Comparison of ENCODE assay signal across 9 cellular contexts in genomic region chr19:18596752-18597157, GRCh38. TPM values are rescaled to one million over a fixed set of nuclear protein-coding genes. Genes with fewer than 3 reads are reported as not detected.
DNase-seq lines count a peak whose midpoint lies in the region; ATAC-seq, FAIRE-seq and TF ChIP-seq lines count a peak whose summit lies in the region.
"Had no signal": no experiment of that assay in that cellular context is flagged by ENCODE, and none has a peak within 500 bp of the region (broad histone marks: within the 10 kb centered on the region; RNA-seq: fewer than 3 reads in every experiment).

No MANE protein-coding gene starts in this region.

- H3K27ac ChIP-seq in psoas muscle = no peak overlapping the region
- no peak overlapping the region for H3K27ac ChIP-seq in CD4-positive, alpha-beta memory T cell (ENCODE audit: low read depth, low read length)

- H3K4me1 ChIP-seq in psoas muscle = peaks cover 13% of the 10 kb centered on the region
- H3K4me1 ChIP-seq in CD4-positive, alpha-beta memory T cell (ENCODE audit: insufficient read depth, low read length) = peaks cover 15% of the 10 kb centered on the region

- H3K9me3 ChIP-seq in psoas muscle = no peaks in the 10 kb centered on the region
- no peaks in the 10 kb centered on the region for H3K9me3 ChIP-seq in CD4-positive, alpha-beta memory T cell (ENCODE audit: control insufficient read depth in 1 of 2, low read length in 2 of 2)

- no peak for TF ChIP-seq POLR2A in GM12892 (IDR thresholded peaks at IDR 0.05; ENCODE audit: low read depth, low read length)

- intact Hi-C loops in dendritic cell treated with granulocyte-macrophage colony-stimulating factor and Interleukin-4, amounts not matched to agents 40 ng/mL and 50 ng/mL, for 4 days (cut with micrococcal nuclease) = loop anchor here (10.0 kb wide), 1 partner anchor 78 kb away; no protein-coding TSS in a partner anchor
- intact Hi-C loops in psoas muscle (cut with DNase I) = no loop called here
- intact Hi-C loops in CD4-positive, alpha-beta memory T cell (cut with micrococcal nuclease) = no loop called here

- H3K27me3 Mint-ChIP-seq in dendritic cell treated with granulocyte-macrophage colony-stimulating factor and Interleukin-4, amounts not matched to agents 40 ng/mL and 50 ng/mL, for 4 days = peaks cover 62% of the 10 kb centered on the region
- peaks cover 4 to 11% of the 10 kb centered on the region in 2 donors for H3K27me3 Mint-ChIP-seq in CD4-positive, alpha-beta memory T cell

- DNase-seq in GM12892 (ENCODE audit: insufficient read length) (no peak), NCI-H82 (lab: John Stamatoyannopoulos, UW) (peak; percentile 85), psoas muscle (peak in 1 of 2 donors; percentile 75), DMS79 (lab: John Stamatoyannopoulos, UW) (no peak)
- DNase-seq in CD4-positive, alpha-beta memory T cell = no peak
- DNase-seq: activated gamma-delta T cell had no signal

- FAIRE-seq in GM12892 (lab: Jason Lieb, UNC) = peak; percentile 21
- FAIRE-seq: islet of Langerhans had no signal

- peaks cover 0 to 5% of the 10 kb centered on the region in 2 donors for H3K36me3 ChIP-seq in psoas muscle (ENCODE audit: insufficient read depth in 1 of 2, low read depth in 1 of 2)
- no peaks in the 10 kb centered on the region for H3K36me3 ChIP-seq in CD4-positive, alpha-beta memory T cell (ENCODE audit: insufficient read depth, low read length)

- H3K27ac Mint-ChIP-seq in dendritic cell treated with granulocyte-macrophage colony-stimulating factor and Interleukin-4, amounts not matched to agents 40 ng/mL and 50 ng/mL, for 4 days = no peak overlapping the region
- peak overlapping the region in 3 of 7 donors; percentile 50 to 60 (median 51) for H3K27ac Mint-ChIP-seq in CD4-positive, alpha-beta memory T cell

- H3K4me3 ChIP-seq in psoas muscle = no peak overlapping the region
- H3K4me3 ChIP-seq in CD4-positive, alpha-beta memory T cell (ENCODE audit: low read length in 2 of 2) = no peak overlapping the region

- H3K4me1 Mint-ChIP-seq in dendritic cell treated with granulocyte-macrophage colony-stimulating factor and Interleukin-4, amounts not matched to agents 40 ng/mL and 50 ng/mL, for 4 days (ENCODE audit: low read depth) = peaks cover 43% of the 10 kb centered on the region
- peaks cover 10 to 19% (median 12%) of the 10 kb centered on the region in 4 donors for H3K4me1 Mint-ChIP-seq in CD4-positive, alpha-beta memory T cell

- TF ChIP-seq CTCF in psoas muscle (IDR thresholded peaks at IDR 0.05) = no peak

- peaks cover 0 to 12% (median 4%) of the 10 kb centered on the region in 3 donors for H3K27me3 ChIP-seq in psoas muscle (ENCODE audit: insufficient read depth in 3 of 3, low read length in 2 of 3)
- H3K27me3 ChIP-seq in CD4-positive, alpha-beta memory T cell (ENCODE audit: insufficient read depth, low read length) = no peaks in the 10 kb centered on the region

- peak overlapping the region; percentile 45 for H3K4me3 Mint-ChIP-seq in dendritic cell treated with granulocyte-macrophage colony-stimulating factor and Interleukin-4, amounts not matched to agents 40 ng/mL and 50 ng/mL, for 4 days
- H3K4me3 Mint-ChIP-seq in CD4-positive, alpha-beta memory T cell = peak overlapping the region in 1 of 8 donors; percentile 55

- 18 to 33% (median 30%) methylated on average over 20 to 21 of the region's 21 CpGs for WGBS in psoas muscle, 3 donors

- CTCF ChIA-PET in CD4-positive, alpha-beta memory T cell (lab: Charles Lee; ENCODE audit: partially characterized antibody) = interaction anchor here (0.6 to 3.1 kb wide), 4 partner anchors 52 to 250 kb away, joined by 3 to 16 read pairs (median 3); no protein-coding TSS in a partner anchor

- H3K9me3 Mint-ChIP-seq in dendritic cell treated with granulocyte-macrophage colony-stimulating factor and Interleukin-4, amounts not matched to agents 40 ng/mL and 50 ng/mL, for 4 days = no peaks in the 10 kb centered on the region
- H3K9me3 Mint-ChIP-seq in CD4-positive, alpha-beta memory T cell = no peaks in the 10 kb centered on the region

- ATAC-seq in psoas muscle (peak in 3 of 4 donors; percentile 29 to 42 (median 31)), GM21786 (IDR thresholded peaks at IDR 0.05; ENCODE audit: unreplicated experiment) (no peak)

- H3K36me3 Mint-ChIP-seq in dendritic cell treated with granulocyte-macrophage colony-stimulating factor and Interleukin-4, amounts not matched to agents 40 ng/mL and 50 ng/mL, for 4 days (ENCODE audit: low read depth) = peaks cover 16% of the 10 kb centered on the region
- peaks cover 0 to 3% of the 10 kb centered on the region in 2 donors for H3K36me3 Mint-ChIP-seq in CD4-positive, alpha-beta memory T cell

- POLR2A ChIA-PET in CD4-positive, alpha-beta memory T cell (lab: Charles Lee; ENCODE audit: partially characterized antibody) = no interaction called here

RNA-seq across cellular contexts. Expression of gene REX1BD, which starts 8.2 kb away (rescaled TPM):
- 8.4 TPM for polyA plus RNA-seq in GM12892 (2012; ENCODE audit: missing spikeins)
- 100 to 1,000 TPM in 1 of 4 donors, 10 to 100 TPM in 3; 52.1 to 105 (median 92.0) TPM for total RNA-seq in psoas muscle
- polyA plus RNA-seq in psoas muscle = 100 to 1,000 TPM in 1 of 3 donors, 10 to 100 TPM in 2; 67.7 to 105 (median 80.7) TPM
- total RNA-seq in CD4-positive, alpha-beta memory T cell = 100 to 1,000 TPM; 150 to 154 TPM
- 100 to 1,000 TPM; 148 to 156 TPM for polyA plus RNA-seq in CD4-positive, alpha-beta memory T cell

RNA-seq across cellular contexts. Expression of gene CRLF1, which starts 9.8 kb away (rescaled TPM):
- 5.7 TPM for polyA plus RNA-seq in GM12892 (2012; ENCODE audit: missing spikeins)
- total RNA-seq in psoas muscle = 10 to 100 TPM in 3 of 4 donors, 1 to 10 TPM in 1; 8.3 to 20.2 (median 14.2) TPM
- polyA plus RNA-seq in psoas muscle = 10 to 100 TPM; 15.6 to 28.4 (median 19.3) TPM
- not detected for total RNA-seq in CD4-positive, alpha-beta memory T cell
- under 1 TPM in 1 of 2 donors, not detected in 1; 0.70 TPM for polyA plus RNA-seq in CD4-positive, alpha-beta memory T cell

RNA-seq across cellular contexts. Expression of gene TMEM59L, which starts 15.9 kb away (rescaled TPM):
- polyA plus RNA-seq in GM12892 (2012; ENCODE audit: missing spikeins) = not detected
- total RNA-seq in psoas muscle = 1 to 10 TPM in 3 of 4 donors, under 1 TPM in 1; 0.79 to 3.2 (median 2.6) TPM
- 1 to 10 TPM in 2 of 3 donors, under 1 TPM in 1; 0.85 to 4.8 (median 1.5) TPM for polyA plus RNA-seq in psoas muscle
- not detected for total RNA-seq in CD4-positive, alpha-beta memory T cell
- not detected for polyA plus RNA-seq in CD4-positive, alpha-beta memory T cell

RNA-seq across cellular contexts. Expression of gene UBA52, which starts 25.1 kb away (rescaled TPM):
- 2,400 TPM for polyA plus RNA-seq in GM12892 (2012; ENCODE audit: missing spikeins)
- total RNA-seq in psoas muscle = 1,000 to 10,000 TPM in 2 of 4 donors, 100 to 1,000 TPM in 2; 979 to 1,082 (median 1,028) TPM
- 1,000 to 10,000 TPM in 2 of 3 donors, 100 to 1,000 TPM in 1; 877 to 1,553 (median 1,005) TPM for polyA plus RNA-seq in psoas muscle
- 1,000 to 10,000 TPM; 1,962 to 1,978 TPM for total RNA-seq in CD4-positive, alpha-beta memory T cell
- polyA plus RNA-seq in CD4-positive, alpha-beta memory T cell = 1,000 to 10,000 TPM; 1,135 to 1,692 TPM

RNA-seq across cellular contexts. Expression of gene KXD1, which starts 39.1 kb away (rescaled TPM):
- polyA plus RNA-seq in GM12892 (2012; ENCODE audit: missing spikeins) = 98.8 TPM
- total RNA-seq in psoas muscle = 10 to 100 TPM; 38.9 to 76.5 (median 50.8) TPM
- polyA plus RNA-seq in psoas muscle = 100 to 1,000 TPM in 2 of 3 donors, 10 to 100 TPM in 1; 84.6 to 144 (median 122) TPM
- 10 to 100 TPM; 95.3 to 95.6 TPM for total RNA-seq in CD4-positive, alpha-beta memory T cell
- 10 to 100 TPM; 88.8 to 94.3 TPM for polyA plus RNA-seq in CD4-positive, alpha-beta memory T cell

Comparison
In these comparisons a context has a peak if more than half of its experiments do, and no peak if none do; other contexts are left out.
1. RNA of gene CRLF1, which starts 9.8 kb away (total RNA-seq): 8.3 to 20.2 TPM in psoas muscle; not detected in CD4-positive, alpha-beta memory T cell; every median in the first group is over 4 times any median in the second.